Comparison of ENCODE assay signal across 8 cellular contexts in genomic region chr16:23801387-23801786, GRCh38. TPM values are rescaled to one million over a fixed set of nuclear protein-coding genes. Genes with fewer than 3 reads are reported as not detected.
DNase-seq lines count a peak whose midpoint lies in the region; ATAC-seq and TF ChIP-seq lines count a peak whose summit lies in the region.

No MANE protein-coding gene starts in this region.

- H3K9me3 Mint-ChIP-seq in activated CD8-positive, alpha-beta T cell treated with anti-CD3 and anti-CD28 coated beads, Interleukin-2, amount 10 ng/mL, durations not matched to agents 7 days and 5 days (ENCODE audit: insufficient read depth): no peaks in the 10 kb centered on the region
- no peaks in the 10 kb centered on the region for H3K9me3 Mint-ChIP-seq in effector memory CD8-positive, alpha-beta T cell
- H3K9me3 Mint-ChIP-seq in mesothelial cell of epicardium: no peaks in the 10 kb centered on the region

- peak; percentile 78 for TF ChIP-seq CTCF in AG04450 (IDR thresholded peaks at IDR 0.05; ENCODE audit: low read depth, low read length)
- peak; percentile 50 for TF ChIP-seq CTCF in mesothelial cell of epicardium (IDR thresholded peaks at IDR 0.05; ENCODE audit: unreplicated experiment)

- DNase-seq in AG04450 (ENCODE audit: low read depth, low spot score): peak; percentile 18
- peak; percentile 37 for DNase-seq in GM19240 (ENCODE audit: insufficient read length, low spot score)
- DNase-seq in NCI-H69 (lab: John Stamatoyannopoulos, UW): peak; percentile 83
- peak; percentile 83 for DNase-seq in activated CD8-positive, alpha-beta T cell treated with anti-CD3 and anti-CD28 coated beads, Interleukin-2, amount 10 ng/mL, durations not matched to agents 7 days and 5 days
- DNase-seq in effector memory CD8-positive, alpha-beta T cell: peak; percentile 74 to 77 (median 75)
- peak; percentile 31 to 76 for DNase-seq in mesothelial cell of epicardium (ENCODE audit: low spot score in 2 of 2, unreplicated experiment in 2 of 2)
- DNase-seq in stimulated activated CD8-positive, alpha-beta memory T cell treated with anti-CD3 and anti-CD28 coated beads, Interleukin-2, amount 100 ng/mL, for 1 hour (ENCODE audit: low read depth in 2 of 2): peak; percentile 60 to 71

- no peak overlapping the region for H3K27ac ChIP-seq in AG04450 (ENCODE audit: low read depth, low read length)

- H3K36me3 Mint-ChIP-seq in activated CD8-positive, alpha-beta T cell treated with anti-CD3 and anti-CD28 coated beads, Interleukin-2, amount 10 ng/mL, durations not matched to agents 7 days and 5 days (ENCODE audit: low read depth): no peaks in the 10 kb centered on the region
- peaks cover 4% of the 10 kb centered on the region for H3K36me3 Mint-ChIP-seq in effector memory CD8-positive, alpha-beta T cell (ENCODE audit: insufficient read depth)
- no peaks in the 10 kb centered on the region for H3K36me3 Mint-ChIP-seq in mesothelial cell of epicardium

- POLR2A ChIA-PET in AG04450 (lab: Yijun Ruan, JAX): no interaction called here
- POLR2A ChIA-PET in activated CD8-positive, alpha-beta T cell treated with anti-CD3 and anti-CD28 coated beads, Interleukin-2, amount 10 ng/mL, durations not matched to agents 7 days and 5 days (lab: Charles Lee): no interaction called here

- H3K27ac Mint-ChIP-seq in activated CD8-positive, alpha-beta T cell treated with anti-CD3 and anti-CD28 coated beads, Interleukin-2, amount 10 ng/mL, durations not matched to agents 7 days and 5 days: no peak overlapping the region
- no peak overlapping the region for H3K27ac Mint-ChIP-seq in effector memory CD8-positive, alpha-beta T cell
- H3K27ac Mint-ChIP-seq in mesothelial cell of epicardium: no peak overlapping the region

- H3K27me3 ChIP-seq in AG04450 (ENCODE audit: control insufficient read depth, insufficient read depth, low read length): peaks cover 5% of the 10 kb centered on the region

- H3K9me3 ChIP-seq in AG04450 (ENCODE audit: control insufficient read depth, insufficient read depth, low read length): no peaks in the 10 kb centered on the region

- no peak overlapping the region for H3K4me3 Mint-ChIP-seq in activated CD8-positive, alpha-beta T cell treated with anti-CD3 and anti-CD28 coated beads, Interleukin-2, amount 10 ng/mL, durations not matched to agents 7 days and 5 days
- no peak overlapping the region for H3K4me3 Mint-ChIP-seq in effector memory CD8-positive, alpha-beta T cell
- H3K4me3 Mint-ChIP-seq in mesothelial cell of epicardium: no peak overlapping the region

- H3K4me3 ChIP-seq in AG04450 (ENCODE audit: low read depth, low read length): no peak overlapping the region

- peak; percentile 75 for ATAC-seq in activated CD8-positive, alpha-beta T cell treated with anti-CD3 and anti-CD28 coated beads, Interleukin-2, amount 10 ng/mL, durations not matched to agents 7 days and 5 days
- peak; percentile 76 for ATAC-seq in effector memory CD8-positive, alpha-beta T cell (replicated peaks)
- no peak for ATAC-seq in GM21786 (IDR thresholded peaks at IDR 0.05; ENCODE audit: unreplicated experiment)

- CTCF ChIA-PET in AG04450 (lab: Charles Lee): interaction anchor here (0.6 to 2.2 kb wide), 13 partner anchors 10 to 703 kb away, joined by 3 to 21 read pairs (median 4); no protein-coding TSS in a partner anchor
- CTCF ChIA-PET in activated CD8-positive, alpha-beta T cell treated with anti-CD3 and anti-CD28 coated beads, Interleukin-2, amount 10 ng/mL, durations not matched to agents 7 days and 5 days (lab: Charles Lee): interaction anchor here (0.7 to 12.6 kb wide), 23 partner anchors 9 to 703 kb away, joined by 3 to 341 read pairs (median 4); no protein-coding TSS in a partner anchor

- no peaks in the 10 kb centered on the region for H3K27me3 Mint-ChIP-seq in activated CD8-positive, alpha-beta T cell treated with anti-CD3 and anti-CD28 coated beads, Interleukin-2, amount 10 ng/mL, durations not matched to agents 7 days and 5 days (ENCODE audit: low read depth)
- H3K27me3 Mint-ChIP-seq in effector memory CD8-positive, alpha-beta T cell: peaks cover 0 to 15% of the 10 kb centered on the region in 2 donors
- peaks cover 26% of the 10 kb centered on the region for H3K27me3 Mint-ChIP-seq in mesothelial cell of epicardium (ENCODE audit: low read depth)

- H3K4me1 Mint-ChIP-seq in activated CD8-positive, alpha-beta T cell treated with anti-CD3 and anti-CD28 coated beads, Interleukin-2, amount 10 ng/mL, durations not matched to agents 7 days and 5 days (ENCODE audit: low read depth): peaks cover 20% of the 10 kb centered on the region
- H3K4me1 Mint-ChIP-seq in effector memory CD8-positive, alpha-beta T cell (ENCODE audit: low read depth in 2 of 2): peaks cover 11 to 13% of the 10 kb centered on the region in 2 donors
- no peaks in the 10 kb centered on the region for H3K4me1 Mint-ChIP-seq in mesothelial cell of epicardium

RNA-seq across cellular contexts. Expression of gene PRKCB, which starts 34.4 kb away (rescaled TPM):
- polyA plus RNA-seq in AG04450 (2011; rRNA removed): not detected in 2 replicates
- 0.51 and 0.61 TPM in 2 replicates for polyA minus RNA-seq in AG04450 (2011; rRNA and poly(A)+ RNA removed)
- total RNA-seq in activated CD8-positive, alpha-beta T cell treated with anti-CD3 and anti-CD28 coated beads, Interleukin-2, amount 10 ng/mL, durations not matched to agents 7 days and 5 days: 100 to 1,000 TPM; 101 to 105 TPM
- total RNA-seq in mesothelial cell of epicardium: 0.27 to 0.38 TPM (median 0.27 TPM) in 3 replicates

RNA-seq across cellular contexts. Expression of gene CHP2, which starts 46.6 kb away (rescaled TPM):
- polyA plus RNA-seq in AG04450 (2011; rRNA removed): not detected in 2 replicates
- polyA minus RNA-seq in AG04450 (2011; rRNA and poly(A)+ RNA removed): not detected in 2 replicates
- total RNA-seq in activated CD8-positive, alpha-beta T cell treated with anti-CD3 and anti-CD28 coated beads, Interleukin-2, amount 10 ng/mL, durations not matched to agents 7 days and 5 days: not detected
- total RNA-seq in mesothelial cell of epicardium: not detected in 3 replicates

Comparison
In these comparisons a context has a peak if more than half of its experiments do, and no peak if none do; other contexts are left out.
1. DNase-seq: peak in every context shown above with its lines; median percentile 83 in NCI-H69; 83 in activated CD8-positive, alpha-beta T cell treated with anti-CD3 and anti-CD28 coated beads, Interleukin-2, amount 10 ng/mL, durations not matched to agents 7 days and 5 days; 75 in effector memory CD8-positive, alpha-beta T cell; 66 in stimulated activated CD8-positive, alpha-beta memory T cell treated with anti-CD3 and anti-CD28 coated beads, Interleukin-2, amount 100 ng/mL, for 1 hour; 54 in mesothelial cell of epicardium; 37 in GM19240; 18 in AG04450.
2. RNA of gene PRKCB, which starts 34.4 kb away (total RNA-seq): 101 to 105 TPM in activated CD8-positive, alpha-beta T cell treated with anti-CD3 and anti-CD28 coated beads, Interleukin-2, amount 10 ng/mL, durations not matched to agents 7 days and 5 days; 0.27 to 0.38 TPM in mesothelial cell of epicardium; every median in the first group is over 10 times any median in the second.